In the genomic region with DNA sequence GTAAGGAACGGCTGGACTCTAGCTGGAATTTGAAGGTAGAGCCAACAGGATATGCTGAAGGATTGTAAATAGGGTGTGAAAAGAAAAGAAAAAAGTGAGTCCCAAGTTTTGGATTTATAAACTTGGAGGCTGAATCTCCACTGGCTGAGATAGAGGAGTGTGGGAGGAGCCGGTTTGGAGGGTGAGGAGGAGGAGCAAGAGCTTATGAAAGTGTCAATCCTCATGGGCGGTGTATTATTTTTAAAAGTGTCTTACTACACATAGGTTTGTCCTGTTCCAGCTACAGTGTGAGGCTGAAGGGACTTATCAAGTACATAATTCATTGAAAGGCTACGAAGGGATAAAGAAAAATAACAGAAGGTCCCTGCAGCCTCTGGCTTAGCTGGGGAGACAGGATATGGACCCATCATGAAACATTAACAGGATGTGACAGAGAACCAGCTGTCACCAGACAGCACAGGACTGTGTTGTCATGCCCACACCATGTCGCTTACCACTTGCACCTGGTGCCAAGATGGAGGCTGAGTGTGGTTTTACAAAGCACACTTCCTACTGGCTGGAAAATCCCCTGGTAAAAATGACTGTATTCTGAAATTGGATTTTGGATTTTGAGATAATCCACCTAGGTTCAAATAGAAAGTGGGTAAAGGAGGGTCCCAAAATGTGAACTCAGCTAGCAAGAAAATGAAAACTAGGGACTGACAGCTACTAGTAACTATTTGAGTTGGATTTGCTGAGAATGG, we compare ENCODE assay signal across 8 cellular contexts. TPM values are rescaled to one million over a fixed set of nuclear protein-coding genes. Genes with fewer than 3 reads are reported as not detected.
A peak's percentile ranks its signal among the peaks of the same experiment; 100 is the strongest.
DNase-seq lines count a peak whose midpoint lies in the region; ATAC-seq, FAIRE-seq and TF ChIP-seq lines count a peak whose summit lies in the region.

No MANE protein-coding gene starts in this region.

- peaks cover 57% of the 10 kb centered on the region for H3K4me1 Mint-ChIP-seq in activated CD8-positive, alpha-beta T cell treated with anti-CD3 and anti-CD28 coated beads for 36 hours (ENCODE audit: low read depth)
- peaks cover 31% of the 10 kb centered on the region for H3K4me1 Mint-ChIP-seq in MCF 10A (ENCODE audit: insufficient read depth, unreplicated experiment)

- H3K36me3 Mint-ChIP-seq in activated CD8-positive, alpha-beta T cell treated with anti-CD3 and anti-CD28 coated beads for 36 hours (ENCODE audit: low read depth) = no peaks in the 10 kb centered on the region
- no peaks in the 10 kb centered on the region for H3K36me3 Mint-ChIP-seq in MCF 10A (ENCODE audit: insufficient read depth, unreplicated experiment)

- intact Hi-C loops in activated CD8-positive, alpha-beta T cell treated with anti-CD3 and anti-CD28 coated beads for 36 hours (cut with micrococcal nuclease) = no loop called here
- intact Hi-C loops in MCF 10A (cut with micrococcal nuclease) = no loop called here

- H3K4me3 Mint-ChIP-seq in activated CD8-positive, alpha-beta T cell treated with anti-CD3 and anti-CD28 coated beads for 36 hours = peak overlapping the region; percentile 43
- H3K4me3 Mint-ChIP-seq in MCF 10A (ENCODE audit: unreplicated experiment) = no peak overlapping the region

- FAIRE-seq in GM12892 (lab: Jason Lieb, UNC) (peak; percentile 93), frontal cortex (lab: Jason Lieb, UNC) (no peak)

- ATAC-seq in GM21390 (IDR thresholded peaks at IDR 0.05; ENCODE audit: unreplicated experiment) = peak; percentile 85
- ATAC-seq in activated CD8-positive, alpha-beta T cell treated with anti-CD3 and anti-CD28 coated beads for 36 hours = peak; percentile 82

- DNase-seq in GM12892 (ENCODE audit: insufficient read length) (peak; percentile 46), HT1080 (ENCODE audit: low read depth) (peak; percentile 30), DMS79 treated with DMSO at 0.1 percent for 48 hours (lab: John Stamatoyannopoulos, UW) (no peak), MCF 10A (ENCODE audit: unreplicated experiment) (no peak), frontal cortex (ENCODE audit: low spot score in 2 of 2) (no peak)
- peak; percentile 82 for DNase-seq in activated CD8-positive, alpha-beta T cell treated with anti-CD3 and anti-CD28 coated beads for 36 hours
- DNase-seq in stimulated activated CD4-positive, alpha-beta T cell treated with anti-CD3 and anti-CD28 coated beads, Interleukin-1b, Interleukin-23, amount 100 ng/mL, for 48 hours = peak; percentile 67

- no peak for TF ChIP-seq POLR2A in GM12892 (IDR thresholded peaks at IDR 0.05; ENCODE audit: low read depth, low read length)

- H3K27ac Mint-ChIP-seq in activated CD8-positive, alpha-beta T cell treated with anti-CD3 and anti-CD28 coated beads for 36 hours = peak overlapping the region; percentile 89
- no peak overlapping the region for H3K27ac Mint-ChIP-seq in MCF 10A (ENCODE audit: low read depth, unreplicated experiment)

- H3K9me3 Mint-ChIP-seq in activated CD8-positive, alpha-beta T cell treated with anti-CD3 and anti-CD28 coated beads for 36 hours = peaks cover 3% of the 10 kb centered on the region
- no peaks in the 10 kb centered on the region for H3K9me3 Mint-ChIP-seq in MCF 10A (ENCODE audit: unreplicated experiment)

- no peaks in the 10 kb centered on the region for H3K27me3 Mint-ChIP-seq in activated CD8-positive, alpha-beta T cell treated with anti-CD3 and anti-CD28 coated beads for 36 hours
- no peaks in the 10 kb centered on the region for H3K27me3 Mint-ChIP-seq in MCF 10A (ENCODE audit: insufficient read depth, unreplicated experiment)

- CTCF ChIA-PET in activated CD8-positive, alpha-beta T cell treated with anti-CD3 and anti-CD28 coated beads for 36 hours (lab: Charles Lee) = interaction anchor here (0.9 to 6.4 kb wide), 8 partner anchors 10 to 94 kb away, joined by 3 to 67 read pairs (median 4); a partner anchor contains a TSS
- CTCF ChIA-PET in MCF 10A (lab: Yijun Ruan, JAX) = interaction anchor here (0.6 to 4.8 kb wide), 8 partner anchors 9 to 615 kb away, joined by 3 to 27 read pairs (median 4); no protein-coding TSS in a partner anchor

- BruUV-seq in MCF 10A (replicated peaks; lab: Mats Ljungman, UMichigan) = no TSS peak

- TF ChIP-seq CTCF in activated CD8-positive, alpha-beta T cell treated with anti-CD3 and anti-CD28 coated beads for 36 hours (IDR thresholded peaks at IDR 0.05) = no peak
- no peak for TF ChIP-seq CTCF in MCF 10A (IDR thresholded peaks at IDR 0.05; ENCODE audit: unreplicated experiment)

- POLR2A ChIA-PET in activated CD8-positive, alpha-beta T cell treated with anti-CD3 and anti-CD28 coated beads for 36 hours (lab: Charles Lee) = interaction anchor here (0.7 to 1.8 kb wide), 8 partner anchors 14 to 704 kb away, joined by 3 to 8 read pairs (median 3); a partner anchor contains a TSS
- POLR2A ChIA-PET in MCF 10A (lab: Yijun Ruan, JAX) = interaction anchor here (1.5 to 4.1 kb wide), 3 partner anchors 10 to 48 kb away, joined by 3 to 14 read pairs (median 3); no protein-coding TSS in a partner anchor

RNA-seq across cellular contexts. Expression of a gene that starts 2.5 kb away (rescaled TPM):
- polyA plus RNA-seq in GM12892 (2012; ENCODE audit: missing spikeins) = 34.5 TPM
- 17.6 and 19.8 TPM in 2 replicates for total RNA-seq in HT1080 (2014; rRNA removed; shearing (Covaris generic))
- 5.0 and 6.4 TPM in 2 replicates for polyA plus RNA-seq in HT1080 (2015; cell fraction: cytosol; rRNA removed)
- polyA plus RNA-seq in HT1080 (2015; cell fraction: nucleus; rRNA removed) = 3.3 and 3.5 TPM in 2 replicates
- 10 to 100 TPM in 1 of 2 experiments, 1 to 10 TPM in 1; 8.0 to 10.9 TPM for total RNA-seq in activated CD8-positive, alpha-beta T cell treated with anti-CD3 and anti-CD28 coated beads for 36 hours
- 6.8 and 10.4 TPM in 2 replicates for total RNA-seq in MCF 10A (2022)
- 2.4 TPM for total RNA-seq in frontal cortex

Comparison
In these comparisons a context has a peak if more than half of its experiments do, and no peak if none do; other contexts are left out.
1. DNase-seq: peak in GM12892 (single experiment), HT1080 (single experiment), activated CD8-positive, alpha-beta T cell treated with anti-CD3 and anti-CD28 coated beads for 36 hours (single experiment) and stimulated activated CD4-positive, alpha-beta T cell treated with anti-CD3 and anti-CD28 coated beads, Interleukin-1b, Interleukin-23, amount 100 ng/mL, for 48 hours (single experiment); none in DMS79 treated with DMSO at 0.1 percent for 48 hours (single experiment), MCF 10A (single experiment) and frontal cortex (0 of 2).